In the genomic region with DNA sequence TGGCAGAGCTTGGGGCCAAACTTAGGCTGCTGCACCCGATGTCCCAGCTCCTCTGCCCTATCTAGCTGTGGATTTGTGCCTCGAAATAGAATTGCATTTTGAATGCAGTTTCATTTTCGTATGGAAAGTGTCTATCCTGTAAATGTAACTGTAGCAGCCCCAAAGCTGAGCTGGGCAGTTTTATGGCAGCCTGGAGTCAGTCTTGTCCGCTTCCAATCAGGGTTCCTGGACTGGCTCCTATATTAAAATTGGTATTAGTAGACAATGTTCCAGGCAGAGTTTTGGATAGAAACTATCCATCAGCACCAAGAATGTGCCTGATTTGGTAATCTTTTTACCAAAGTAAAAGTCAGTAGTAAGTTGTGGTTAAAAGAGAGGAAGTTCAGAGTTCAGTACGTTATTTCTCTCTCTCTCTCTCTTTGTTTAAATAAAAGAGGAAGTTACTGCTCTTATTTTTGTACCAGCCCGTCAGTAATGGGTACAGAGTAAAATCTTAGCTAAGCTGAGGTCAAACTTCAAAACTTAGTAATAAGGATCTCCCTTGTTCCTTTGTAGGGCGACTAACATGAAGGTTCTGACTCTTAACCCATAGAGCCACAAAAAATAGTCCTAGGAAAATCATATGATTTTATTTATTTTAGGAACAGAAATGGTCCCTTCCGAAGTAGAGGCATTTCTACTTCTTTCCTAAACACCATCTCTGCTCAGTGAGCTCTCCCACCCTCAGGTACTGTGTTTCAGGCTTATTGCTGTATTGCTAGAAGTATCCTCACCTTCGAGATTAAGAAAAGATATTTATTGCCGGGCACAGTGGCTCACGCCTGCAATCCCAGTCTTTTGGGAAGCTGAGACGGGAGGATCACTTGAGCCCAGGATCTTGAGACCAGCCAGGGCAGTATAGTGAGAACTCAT, we compare ENCODE assay signal across 10 cellular contexts. TPM values are rescaled to one million over a fixed set of nuclear protein-coding genes. Genes with fewer than 3 reads are reported as not detected.
DNase-seq lines count a peak whose midpoint lies in the region; ATAC-seq, FAIRE-seq and TF ChIP-seq lines count a peak whose summit lies in the region.
"Had no signal": no experiment of that assay in that cellular context is flagged by ENCODE, and none has a peak within 500 bp of the region (broad histone marks: within the 10 kb centered on the region; RNA-seq: fewer than 3 reads in every experiment).

No MANE protein-coding gene starts in this region.

- no peaks in the 10 kb centered on the region for H3K9me3 Mint-ChIP-seq in glutamatergic neuron (ENCODE audit: unreplicated experiment)

- peak; percentile 48 for DNase-seq in GM10266 (ENCODE audit: extremely low spot score)
- DNase-seq in central memory CD4-positive, alpha-beta T cell = peak; percentile 60
- no peak for DNase-seq in upper lobe of right lung
- DNase-seq in RCC 7860 (ENCODE audit: low spot score) = no peak
- no peak for DNase-seq in DMS79 treated with DMSO at 0.1 percent for 48 hours (lab: John Stamatoyannopoulos, UW)
- DNase-seq in glutamatergic neuron = no peak

- peaks cover 7% of the 10 kb centered on the region for H3K27me3 Mint-ChIP-seq in glutamatergic neuron (ENCODE audit: unreplicated experiment)

- H3K9me3 ChIP-seq in upper lobe of right lung = no peaks in the 10 kb centered on the region

- no peak overlapping the region for H3K27ac Mint-ChIP-seq in glutamatergic neuron (ENCODE audit: unreplicated experiment)

- H3K4me1 Mint-ChIP-seq in glutamatergic neuron (ENCODE audit: low read depth, unreplicated experiment) = peaks cover 1% of the 10 kb centered on the region

- intact Hi-C loops in upper lobe of right lung (cut with DNase I) = no loop called here

- no peaks in the 10 kb centered on the region for H3K27me3 ChIP-seq in upper lobe of right lung

- peaks cover 27% of the 10 kb centered on the region for H3K4me1 ChIP-seq in upper lobe of right lung

- no peaks in the 10 kb centered on the region for H3K36me3 ChIP-seq in upper lobe of right lung

- no peak for TF ChIP-seq CTCF in GM10266 (IDR thresholded peaks at IDR 0.05; ENCODE audit: control insufficient read depth, insufficient read depth, low read depth, missing control alignments)
- no peak for TF ChIP-seq CTCF in upper lobe of right lung (IDR thresholded peaks at IDR 0.05)
- TF ChIP-seq CTCF in glutamatergic neuron (IDR thresholded peaks at IDR 0.05; ENCODE audit: partially characterized antibody, unreplicated experiment) = no peak

- no peak overlapping the region for H3K4me3 Mint-ChIP-seq in glutamatergic neuron (ENCODE audit: unreplicated experiment)

- peak overlapping the region; percentile 44 for H3K27ac ChIP-seq in upper lobe of right lung

- no peaks in the 10 kb centered on the region for H3K36me3 Mint-ChIP-seq in glutamatergic neuron (ENCODE audit: unreplicated experiment)

- H3K4me3 ChIP-seq in upper lobe of right lung = peak overlapping the region; percentile 41

- no peak for FAIRE-seq in RCC 7860 (lab: Jason Lieb, UNC)

- ATAC-seq in GM21367 (IDR thresholded peaks at IDR 0.05; ENCODE audit: unreplicated experiment) (peak; percentile 50), HG03571 (IDR thresholded peaks at IDR 0.05; ENCODE audit: unreplicated experiment) (peak; percentile 74), upper lobe of right lung (peak; percentile 86)

RNA-seq across cellular contexts. Expression of a gene that starts 28.0 kb away (rescaled TPM):
- total RNA-seq in upper lobe of right lung = 25.2 TPM
- 0.69 TPM for total RNA-seq in glutamatergic neuron (ENCODE audit: unreplicated experiment)
- total RNA-seq: dermis microvascular lymphatic vessel endothelial cell, HT1080 had no signal

Comparison
In these comparisons a context has a peak if more than half of its experiments do, and no peak if none do; other contexts are left out.
1. DNase-seq: peak in GM10266 (single experiment) and central memory CD4-positive, alpha-beta T cell (single experiment); none in upper lobe of right lung (single experiment), RCC 7860 (single experiment), DMS79 treated with DMSO at 0.1 percent for 48 hours (single experiment) and glutamatergic neuron (single experiment).
2. RNA of a gene that starts 28.0 kb away (total RNA-seq): 25.2 TPM in upper lobe of right lung (single experiment); 0.69 TPM in glutamatergic neuron (single experiment); every median in the first group is over 10 times any median in the second.
3. Peak in every context shown above with its lines, with median percentiles within 50 percentile points of each other: ATAC-seq.